Comparison of ENCODE assay signal across 10 cellular contexts in genomic region chr1:181100924-181101323, GRCh38. TPM values are rescaled to one million over a fixed set of nuclear protein-coding genes. Genes with fewer than 3 reads are reported as not detected.
DNase-seq lines count a peak whose midpoint lies in the region; ATAC-seq and TF ChIP-seq lines count a peak whose summit lies in the region.
"Had no signal": no experiment of that assay in that cellular context is flagged by ENCODE, and none has a peak within 500 bp of the region (broad histone marks: within the 10 kb centered on the region; RNA-seq: fewer than 3 reads in every experiment).

No MANE protein-coding gene starts in this region.

- no peak for TF ChIP-seq POLR2A in gastrocnemius medialis (IDR thresholded peaks at IDR 0.05)

- peaks cover 45 to 73% (median 62%) of the 10 kb centered on the region in 4 donors for H3K4me1 Mint-ChIP-seq in CD4-positive, alpha-beta memory T cell
- peaks cover 90% of the 10 kb centered on the region for H3K4me1 Mint-ChIP-seq in HFFc6 (ENCODE audit: low read depth)
- peaks cover 80% of the 10 kb centered on the region for H3K4me1 Mint-ChIP-seq in activated naive CD8-positive, alpha-beta T cell treated with anti-CD3 and anti-CD28 coated beads for 36 hours

- H3K27me3 Mint-ChIP-seq in CD4-positive, alpha-beta memory T cell = no peaks in the 10 kb centered on the region
- H3K27me3 Mint-ChIP-seq in HFFc6 (ENCODE audit: insufficient read depth) = no peaks in the 10 kb centered on the region; the same call in 1 of the 2 replicates
- H3K27me3 Mint-ChIP-seq in activated naive CD8-positive, alpha-beta T cell treated with anti-CD3 and anti-CD28 coated beads for 36 hours = peaks cover under 1% of the 10 kb centered on the region

- no peaks in the 10 kb centered on the region for H3K27me3 ChIP-seq in CD4-positive, alpha-beta memory T cell (ENCODE audit: insufficient read depth, low read length)
- no peaks in the 10 kb centered on the region for H3K27me3 ChIP-seq in gastrocnemius medialis

- whole genome bisulfite sequencing in mesodermal cell (ENCODE audit: insufficient coverage in 2 of 2), 2 experiments = 71 to 72% methylated on average over 4 of the region's 4 CpGs

- TF ChIP-seq CTCF in HFFc6 (IDR thresholded peaks at IDR 0.05) (no peak), gastrocnemius medialis (IDR thresholded peaks at IDR 0.05 in 4 of 5, conservative IDR thresholded peaks at IDR 0.05 in 1 of 5) (no peak)

- peaks cover 0 to 4% of the 10 kb centered on the region in 2 donors for H3K36me3 Mint-ChIP-seq in CD4-positive, alpha-beta memory T cell
- 0 out of 2 replicates have a peak, but pooled peaks cover 4% of the 10 kb centered on the region for H3K36me3 Mint-ChIP-seq in HFFc6 (ENCODE audit: low read depth)
- H3K36me3 Mint-ChIP-seq in activated naive CD8-positive, alpha-beta T cell treated with anti-CD3 and anti-CD28 coated beads for 36 hours = no peaks in the 10 kb centered on the region

- no peaks in the 10 kb centered on the region for H3K36me3 ChIP-seq in CD4-positive, alpha-beta memory T cell (ENCODE audit: insufficient read depth, low read length)
- H3K36me3 ChIP-seq in mesodermal cell (ENCODE audit: control insufficient read depth, insufficient read depth, low read length) (no peaks in the 10 kb centered on the region), gastrocnemius medialis (no peaks in the 10 kb centered on the region)

- H3K9me3 ChIP-seq in CD4-positive, alpha-beta memory T cell (ENCODE audit: control insufficient read depth in 1 of 2, low read length in 2 of 2) = no peaks in the 10 kb centered on the region
- H3K9me3 ChIP-seq in mesodermal cell (ENCODE audit: control insufficient read depth, low read length) (no peaks in the 10 kb centered on the region), gastrocnemius medialis (no peaks in the 10 kb centered on the region)

- H3K4me3 ChIP-seq in CD4-positive, alpha-beta memory T cell (ENCODE audit: low read length in 2 of 2) = no peak overlapping the region
- no peak overlapping the region for H3K4me3 ChIP-seq in mesodermal cell (ENCODE audit: extremely low read depth, insufficient read depth, low read length, poor library complexity, severe bottlenecking)
- H3K4me3 ChIP-seq in gastrocnemius medialis = no peak overlapping the region

- CTCF ChIA-PET in CD4-positive, alpha-beta memory T cell (lab: Charles Lee; ENCODE audit: partially characterized antibody) = interaction anchor here (2.1 to 6.7 kb wide), 2 partner anchors 11 to 41 kb away, joined by 5 to 75 read pairs; partner anchors contain the start of gene IER5

- ATAC-seq in gastrocnemius medialis (no peak), Right ventricle myocardium superior (ENCODE audit: poor library complexity) (no peak)

- no peak overlapping the region for H3K27ac ChIP-seq in CD4-positive, alpha-beta memory T cell (ENCODE audit: low read depth, low read length)
- H3K27ac ChIP-seq in mesodermal cell (ENCODE audit: low read depth, low read length, severe bottlenecking) (peak overlapping the region; percentile 94), gastrocnemius medialis (no peak overlapping the region)
- H3K27ac ChIP-seq: KMS-11 had no signal

- no peak for DNase-seq in CD4-positive, alpha-beta memory T cell
- no peak for DNase-seq in HFFc6
- no peak for DNase-seq in activated naive CD8-positive, alpha-beta T cell treated with anti-CD3 and anti-CD28 coated beads for 36 hours
- no peak for DNase-seq in superior temporal gyrus (ENCODE audit: extremely low spot score)
- DNase-seq in gastrocnemius medialis = no peak
- DNase-seq in SHP77 treated with DMSO at 0.1 percent for 48 hours (lab: John Stamatoyannopoulos, UW) = no peak
- no peak for DNase-seq in Right ventricle myocardium superior
- DNase-seq: occipital lobe had no signal

- in situ Hi-C loops in gastrocnemius medialis (cut with MboI; ENCODE audit: low sequenced_read_pairs in 4 of 4) = no loop called here

- peak overlapping the region in 2 of 8 donors; percentile 7 to 33 for H3K4me3 Mint-ChIP-seq in CD4-positive, alpha-beta memory T cell
- peak overlapping the region; percentile 72 for H3K4me3 Mint-ChIP-seq in HFFc6
- no peak overlapping the region for H3K4me3 Mint-ChIP-seq in activated naive CD8-positive, alpha-beta T cell treated with anti-CD3 and anti-CD28 coated beads for 36 hours

- H3K27ac Mint-ChIP-seq in CD4-positive, alpha-beta memory T cell = peak overlapping the region in 4 of 7 donors; percentile 51 to 92 (median 60)
- peak overlapping the region; percentile 90 for H3K27ac Mint-ChIP-seq in HFFc6
- H3K27ac Mint-ChIP-seq in activated naive CD8-positive, alpha-beta T cell treated with anti-CD3 and anti-CD28 coated beads for 36 hours = peak overlapping the region; percentile 95

- intact Hi-C loops in CD4-positive, alpha-beta memory T cell (cut with micrococcal nuclease) = loop anchor here (10.0 kb wide), 1 partner anchor 1146 kb away; the partner anchor contains the start of gene CEP350
- intact Hi-C loops in gastrocnemius medialis (cut with DNase I; ENCODE audit: low total_unique reads) = no loop called here
- intact Hi-C loops in Right ventricle myocardium superior (cut with DNase I) = no loop called here

- H3K9me3 Mint-ChIP-seq in CD4-positive, alpha-beta memory T cell = no peaks in the 10 kb centered on the region
- H3K9me3 Mint-ChIP-seq in HFFc6 = no peaks in the 10 kb centered on the region
- H3K9me3 Mint-ChIP-seq in activated naive CD8-positive, alpha-beta T cell treated with anti-CD3 and anti-CD28 coated beads for 36 hours = peaks cover 3% of the 10 kb centered on the region

- POLR2A ChIA-PET in CD4-positive, alpha-beta memory T cell (lab: Charles Lee; ENCODE audit: partially characterized antibody) = interaction anchor here (14.7 kb wide), 1 partner anchor 10 kb away, joined by 508 read pairs; the partner anchor contains the start of gene IER5

- peaks cover 68% of the 10 kb centered on the region for H3K4me1 ChIP-seq in CD4-positive, alpha-beta memory T cell (ENCODE audit: insufficient read depth, low read length)
- H3K4me1 ChIP-seq in mesodermal cell (ENCODE audit: control insufficient read depth, insufficient read depth, low read length, poor library complexity, severe bottlenecking) (peaks cover 78% of the 10 kb centered on the region), gastrocnemius medialis (peaks cover 27 to 44% of the 10 kb centered on the region in 2 donors)

RNA-seq across cellular contexts. Expression of gene IER5, which starts 12.4 kb away (rescaled TPM):
- 10 to 100 TPM; 28.0 to 29.3 TPM for total RNA-seq in CD4-positive, alpha-beta memory T cell
- polyA plus RNA-seq in CD4-positive, alpha-beta memory T cell = 10 to 100 TPM; 11.0 to 18.9 TPM
- 10 to 100 TPM; 35.7 to 49.1 (median 43.4) TPM for total RNA-seq in HFFc6 (2021; fragmentation: NEBNext Ultra II Directional; extraction: Animal tissue kit (Norgen Biotek cat#: 25700))
- 10 to 100 TPM; 29.7 to 30.3 TPM for total RNA-seq in activated naive CD8-positive, alpha-beta T cell treated with anti-CD3 and anti-CD28 coated beads for 36 hours
- 11.9 TPM for polyA plus RNA-seq in mesodermal cell (2013, experiment 1 of 2)
- 8.5 TPM for polyA plus RNA-seq in mesodermal cell (2013, experiment 2 of 2)
- 10 to 100 TPM; 18.7 to 39.8 (median 26.1) TPM for total RNA-seq in gastrocnemius medialis
- 15.1 TPM for total RNA-seq in Right ventricle myocardium superior
